1 cellular context compared by ENCODE assay signal in genomic region chr2:101696272-101697123, GRCh38.
TF ChIP-seq lines count a peak whose summit lies in the region.

No MANE protein-coding gene starts in this region.

TF ChIP-seq in A549, 52 proteins besides CTCF, POLR2A, EP300 and RAD21 (continued from another document):
- TF ChIP-seq REST (IDR thresholded peaks at IDR 0.05) (no peak), KDM5A (IDR thresholded peaks at IDR 0.05) (no peak)
